ENCODE assay signal across 15 cellular contexts in the genomic region with DNA sequence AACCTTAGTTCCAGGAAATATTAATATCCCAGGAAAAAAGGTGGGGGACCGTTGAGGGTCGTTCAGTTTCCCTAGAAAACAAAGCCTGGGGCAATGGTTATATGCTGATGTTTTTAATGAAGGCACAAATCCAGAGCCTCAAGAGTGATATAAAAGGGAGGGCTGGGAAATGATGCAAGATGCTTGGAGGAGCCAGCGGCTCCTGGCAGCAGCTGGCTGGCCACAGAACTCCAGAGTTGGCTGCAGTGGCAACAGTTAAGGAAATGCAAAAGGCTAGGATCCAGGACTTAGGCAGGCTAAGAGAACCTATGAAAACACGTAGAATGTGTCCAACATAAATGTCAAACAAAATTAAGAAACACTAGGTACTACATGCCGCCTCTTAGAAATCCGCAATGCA. TPM values are rescaled to one million over a fixed set of nuclear protein-coding genes. Genes with fewer than 3 reads are reported as not detected.
DNase-seq lines count a peak whose midpoint lies in the region; ATAC-seq, FAIRE-seq and TF ChIP-seq lines count a peak whose summit lies in the region.
"Had no signal": no experiment of that assay in that cellular context is flagged by ENCODE, and none has a peak within 500 bp of the region (broad histone marks: within the 10 kb centered on the region; RNA-seq: fewer than 3 reads in every experiment).

No MANE protein-coding gene starts in this region.

- H3K9me3 ChIP-seq in mammary epithelial cell (replicated peaks; ENCODE audit: insufficient read depth, low read length) (no peaks in the 10 kb centered on the region), keratinocyte (ENCODE audit: control insufficient read depth, low read depth, low read length) (no peaks in the 10 kb centered on the region), stomach smooth muscle (ENCODE audit: control insufficient read depth in 2 of 2, low read length in 2 of 2) (no peaks in the 10 kb centered on the region), BE2C (no peaks in the 10 kb centered on the region)

- no peaks in the 10 kb centered on the region for H3K36me3 ChIP-seq in mammary epithelial cell (ENCODE audit: insufficient read depth, low read length)
- no peaks in the 10 kb centered on the region for H3K36me3 ChIP-seq in keratinocyte (ENCODE audit: control insufficient read depth in 2 of 2, extremely low read depth in 1 of 2, insufficient read depth in 2 of 2, low read length in 2 of 2)
- H3K36me3 ChIP-seq in stomach smooth muscle (ENCODE audit: control insufficient read depth in 2 of 2, insufficient read depth in 2 of 2, low read length in 2 of 2), result no peaks in the 10 kb centered on the region
- H3K36me3 ChIP-seq in BE2C, result no peaks in the 10 kb centered on the region

- H2AFZ ChIP-seq in mammary epithelial cell (ENCODE audit: low read depth, low read length) (peak overlapping the region; percentile 17), keratinocyte (ENCODE audit: control insufficient read depth, low read length) (peak overlapping the region; percentile 8)

- ATAC-seq in HG03139 (IDR thresholded peaks at IDR 0.05; ENCODE audit: unreplicated experiment) (no peak), GM18517 (IDR thresholded peaks at IDR 0.05; ENCODE audit: unreplicated experiment) (no peak)
- ATAC-seq: stimulated activated memory B cell treated with anti-CD40 and anti-IgM and Interleukin-4, amounts not matched to agents 10 μg/mL and 1 μg/mL and 100 μg/mL, for 72 hours had no signal

- no peaks in the 10 kb centered on the region for H3K27me3 ChIP-seq in mammary epithelial cell (ENCODE audit: insufficient read depth, low read length)
- H3K27me3 ChIP-seq in keratinocyte (ENCODE audit: control insufficient read depth, extremely low read depth, insufficient read depth, low read length), result no peaks in the 10 kb centered on the region
- H3K27me3 ChIP-seq in stomach smooth muscle (ENCODE audit: control insufficient read depth in 1 of 2, insufficient read depth in 2 of 2, low read length in 2 of 2), result no peaks in the 10 kb centered on the region
- H3K27me3 ChIP-seq in BE2C, result no peaks in the 10 kb centered on the region

- dilution Hi-C loops in mammary epithelial cell (cut with HindIII; ENCODE audit: low sequenced_read_pairs) (no loop called here), keratinocyte (cut with MboI; ENCODE audit: extremely low pct_ligation_motif_present, low sequenced_read_pairs) (no loop called here)

- no peak overlapping the region for H3K4me3 ChIP-seq in mammary epithelial cell (replicated peaks in 1 of 3; ENCODE audit: insufficient read depth in 1 of 3, low read depth in 2 of 3, low read length in 3 of 3)
- no peak overlapping the region for H3K4me3 ChIP-seq in keratinocyte (ENCODE audit: control insufficient read depth in 2 of 3, extremely low read depth in 1 of 3, insufficient read depth in 2 of 3, low read depth in 1 of 3, low read length in 3 of 3)
- no peak overlapping the region for H3K4me3 ChIP-seq in stomach smooth muscle (ENCODE audit: low read length in 2 of 2)
- H3K4me3 ChIP-seq in BE2C (ENCODE audit: low read depth, low read length), result no peak overlapping the region

- H3K9ac ChIP-seq in mammary epithelial cell (ENCODE audit: insufficient read depth, low read length) (no peak overlapping the region), keratinocyte (ENCODE audit: control insufficient read depth, extremely low read depth, insufficient read depth, low read length) (no peak overlapping the region), stomach smooth muscle (ENCODE audit: low read length in 2 of 2) (no peak overlapping the region)

- FAIRE-seq in keratinocyte (lab: Jason Lieb, UNC), result peak; percentile 52

- no peak overlapping the region for H3K27ac ChIP-seq in mammary epithelial cell (ENCODE audit: insufficient read depth, low read depth, low read length)
- peak overlapping the region; percentile 20 for H3K27ac ChIP-seq in keratinocyte (ENCODE audit: control insufficient read depth, insufficient read depth, low read length)
- peak overlapping the region; percentile 6 for H3K27ac ChIP-seq in stomach smooth muscle (ENCODE audit: low read length)

- no peak for TF ChIP-seq CTCF in mammary epithelial cell (conservative IDR thresholded peaks at IDR 0.05 in 1 of 2, IDR thresholded peaks at IDR 0.05 in 1 of 2; ENCODE audit: extremely low read depth in 1 of 2, insufficient read depth in 1 of 2, low read depth in 1 of 2, low read length in 2 of 2)
- no peak for TF ChIP-seq CTCF in keratinocyte (optimal IDR thresholded peaks at IDR 0.05 in 1 of 3, IDR thresholded peaks at IDR 0.05 in 1 of 3, conservative IDR thresholded peaks at IDR 0.05 in 1 of 3; ENCODE audit: extremely low read depth in 1 of 3, insufficient read depth in 2 of 3, low read length in 3 of 3)
- no peak for TF ChIP-seq CTCF in BE2C (IDR thresholded peaks at IDR 0.05; ENCODE audit: low read depth, low read length)

- BruUV-seq in mammary epithelial cell (replicated peaks; lab: Mats Ljungman, UMichigan), result no TSS peak

- no peaks in the 10 kb centered on the region for H3K9me1 ChIP-seq in keratinocyte (ENCODE audit: control insufficient read depth, extremely low read depth, insufficient read depth, low read length)

- H3K79me2 ChIP-seq in mammary epithelial cell (ENCODE audit: insufficient read depth, low read length), result no peaks in the 10 kb centered on the region
- H3K79me2 ChIP-seq in keratinocyte (ENCODE audit: control insufficient read depth, insufficient read depth, low read length), result no peaks in the 10 kb centered on the region

- H3K4me1 ChIP-seq in mammary epithelial cell (ENCODE audit: insufficient read depth, low read length) (peaks cover 5% of the 10 kb centered on the region), keratinocyte (ENCODE audit: control insufficient read depth, extremely low read depth, insufficient read depth, low read length) (peaks cover 35% of the 10 kb centered on the region), stomach smooth muscle (ENCODE audit: control insufficient read depth, insufficient read depth, low read length) (peaks cover 3% of the 10 kb centered on the region), BE2C (no peaks in the 10 kb centered on the region)

- intact Hi-C loops in mammary epithelial cell (cut with micrococcal nuclease), result no loop called here

- DNase-seq in GM04504 (ENCODE audit: low read depth) (peak; percentile 52), mammary epithelial cell (no peak), keratinocyte (ENCODE audit: low read depth, low spot score) (no peak), NCI-H2081 treated with DMSO at 0.1 percent for 48 hours (lab: John Stamatoyannopoulos, UW) (no peak), BE2C (no peak)
- DNase-seq: activated naive CD8-positive, alpha-beta T cell treated with anti-CD3 and anti-CD28 coated beads, Interleukin-2, amount 10 ng/mL, durations not matched to agents 7 days and 5 days; GF-D8; NCI-H1417 treated with DMSO at 0.1 percent for 48 hours; NCI-H774 had no signal

- H3K4me2 ChIP-seq in mammary epithelial cell (ENCODE audit: insufficient read depth, low read depth, low read length) (no peak overlapping the region), keratinocyte (ENCODE audit: control insufficient read depth, extremely low read depth, insufficient read depth, low read depth, low read length) (peak overlapping the region; percentile 48)

- 29% methylated on average over 6 of the region's 6 CpGs for WGBS in mammary epithelial cell (ENCODE audit: low coverage, missing lambda C conversion rate)

- in situ Hi-C loops in mammary epithelial cell (cut with MboI; ENCODE audit: low sequenced_read_pairs in 2 of 2), result no loop called here

- CTCF ChIA-PET in mammary epithelial cell (lab: Charles Lee; ENCODE audit: low non-redundant PET), result no interaction called here

- H4K20me1 ChIP-seq in mammary epithelial cell (ENCODE audit: insufficient read depth, low read length), result no peaks in the 10 kb centered on the region
- no peaks in the 10 kb centered on the region for H4K20me1 ChIP-seq in keratinocyte (ENCODE audit: control insufficient read depth, extremely low read depth, insufficient read depth, low read length)

RNA-seq across cellular contexts. Expression of gene B4GALT1, which starts 31.0 kb away (rescaled TPM):
- total RNA-seq in mammary epithelial cell, result 100 to 1,000 TPM in 1 of 2 donors, 10 to 100 TPM in 1; 82.2 to 135 TPM
- polyA plus RNA-seq in mammary epithelial cell, result 69.9 TPM
- 212 TPM for polyA minus RNA-seq in mammary epithelial cell
- polyA plus RNA-seq in keratinocyte, result 54.3 to 82.9 TPM (median 55.1 TPM) in 3 replicates
- polyA plus RNA-seq in keratinocyte (2011; ENCODE audit: low read depth), result 9.5 TPM
- polyA plus RNA-seq in keratinocyte (2011; cell fraction: cytosol; rRNA removed), result 57.6 and 65.9 TPM in 2 replicates
- 114 and 120 TPM in 2 replicates for polyA plus RNA-seq in keratinocyte (2011; cell fraction: nucleus; rRNA removed)
- polyA plus RNA-seq in keratinocyte (2012; ENCODE audit: low replicate concordance), result 60.2 and 84.0 TPM in 2 replicates
- 112 to 184 TPM (median 118 TPM) in 3 replicates for polyA minus RNA-seq in keratinocyte
- polyA minus RNA-seq in keratinocyte (2011; cell fraction: cytosol; rRNA and poly(A)+ RNA removed), result 89.8 TPM
- polyA minus RNA-seq in keratinocyte (2011; cell fraction: nucleus; rRNA and poly(A)+ RNA removed), result 109 and 160 TPM in 2 replicates
- 2.6 TPM for polyA plus RNA-seq in BE2C (2012; ENCODE audit: insufficient read depth, insufficient read length, low read depth)

RNA-seq across cellular contexts. Expression of gene SPINK4, which starts 41.8 kb away (rescaled TPM):
- not detected for total RNA-seq in mammary epithelial cell
- not detected for polyA plus RNA-seq in mammary epithelial cell
- not detected for polyA minus RNA-seq in mammary epithelial cell
- polyA plus RNA-seq in keratinocyte, result 0.85 TPM in 1 of 3 replicates, not detected in the others
- polyA plus RNA-seq in keratinocyte (2011; ENCODE audit: low read depth), result not detected
- not detected in 2 replicates for polyA plus RNA-seq in keratinocyte (2011; cell fraction: cytosol; rRNA removed)
- not detected in 2 replicates for polyA plus RNA-seq in keratinocyte (2011; cell fraction: nucleus; rRNA removed)
- 3.1 TPM in 1 of 2 replicates, not detected in the other for polyA plus RNA-seq in keratinocyte (2012; ENCODE audit: low replicate concordance)
- polyA minus RNA-seq in keratinocyte, result not detected in 3 replicates
- 26.5 TPM for polyA minus RNA-seq in keratinocyte (2011; cell fraction: cytosol; rRNA and poly(A)+ RNA removed)
- 3.7 and 5.7 TPM in 2 replicates for polyA minus RNA-seq in keratinocyte (2011; cell fraction: nucleus; rRNA and poly(A)+ RNA removed)
- not detected for polyA plus RNA-seq in BE2C (2012; ENCODE audit: insufficient read depth, insufficient read length, low read depth)
- total RNA-seq: activated naive CD8-positive, alpha-beta T cell treated with anti-CD3 and anti-CD28 coated beads, Interleukin-2, amount 10 ng/mL, durations not matched to agents 7 days and 5 days; SK-MEL-5 had no signal
- polyA plus RNA-seq: liver had no signal
